8 cellular contexts compared by ENCODE assay signal in genomic region chr3:37862712-37863551, GRCh38. TPM values are rescaled to one million over a fixed set of nuclear protein-coding genes. Genes with fewer than 3 reads are reported as not detected.
A peak's percentile ranks its signal among the peaks of the same experiment; 100 is the strongest.
DNase-seq lines count a peak whose midpoint lies in the region; ATAC-seq and TF ChIP-seq lines count a peak whose summit lies in the region.

No MANE protein-coding gene starts in this region.

- H3K4me1 Mint-ChIP-seq in activated T-cell treated with anti-CD3 and anti-CD28 coated beads, Interleukin-2, amount 50 U/mL, for 72 hours (ENCODE audit: low read depth) = peaks cover 24% of the 10 kb centered on the region
- H3K4me1 Mint-ChIP-seq in activated naive CD8-positive, alpha-beta T cell treated with anti-CD3 and anti-CD28 coated beads, Interleukin-2, amount 10 ng/mL, durations not matched to agents 7 days and 5 days = peaks cover 12% of the 10 kb centered on the region

- H3K27ac ChIP-seq in sigmoid colon = peak overlapping the region; percentile 78 to 94 (median 88)

- intact Hi-C loops in sigmoid colon (cut with DNase I) = loop anchor here (1.0 kb wide), 1 partner anchor 7 kb away; no protein-coding TSS in a partner anchor

- H3K36me3 ChIP-seq in sigmoid colon = no peaks in the 10 kb centered on the region

- peaks cover 0 to 44% (median 33%) of the 10 kb centered on the region in 4 donors for H3K4me1 ChIP-seq in sigmoid colon

- ATAC-seq in activated T-cell treated with anti-CD3 and anti-CD28 coated beads, Interleukin-2, amount 50 U/mL, for 72 hours (replicated peaks in 1 of 2) = no peak
- no peak for ATAC-seq in activated naive CD8-positive, alpha-beta T cell treated with anti-CD3 and anti-CD28 coated beads, Interleukin-2, amount 10 ng/mL, durations not matched to agents 7 days and 5 days (ENCODE audit: low read depth)
- ATAC-seq in HG02852 (IDR thresholded peaks at IDR 0.05; ENCODE audit: unreplicated experiment) = no peak
- no peak for ATAC-seq in GM19351 (IDR thresholded peaks at IDR 0.05; ENCODE audit: unreplicated experiment)

- no peaks in the 10 kb centered on the region for H3K36me3 Mint-ChIP-seq in activated T-cell treated with anti-CD3 and anti-CD28 coated beads, Interleukin-2, amount 50 U/mL, for 72 hours (ENCODE audit: insufficient read depth in 2 of 2)
- no peaks in the 10 kb centered on the region for H3K36me3 Mint-ChIP-seq in activated naive CD8-positive, alpha-beta T cell treated with anti-CD3 and anti-CD28 coated beads, Interleukin-2, amount 10 ng/mL, durations not matched to agents 7 days and 5 days

- DNase-seq in activated T-cell treated with anti-CD3 and anti-CD28 coated beads, Interleukin-2, amount 50 U/mL, for 72 hours = no peak
- no peak for DNase-seq in activated T-cell treated with anti-CD3 and anti-CD28 coated beads for 4 hours
- DNase-seq in activated naive CD8-positive, alpha-beta T cell treated with anti-CD3 and anti-CD28 coated beads, Interleukin-2, amount 10 ng/mL, durations not matched to agents 7 days and 5 days = no peak
- DNase-seq in hippocampal formation (lab: John Stamatoyannopoulos, UW) = peak; percentile 40 to 47
- DNase-seq in sigmoid colon = peak; percentile 78
- DNase-seq in KBM-7 = no peak

- H3K27ac Mint-ChIP-seq in activated T-cell treated with anti-CD3 and anti-CD28 coated beads, Interleukin-2, amount 50 U/mL, for 72 hours = no peak overlapping the region
- no peak overlapping the region for H3K27ac Mint-ChIP-seq in activated naive CD8-positive, alpha-beta T cell treated with anti-CD3 and anti-CD28 coated beads, Interleukin-2, amount 10 ng/mL, durations not matched to agents 7 days and 5 days

- peak overlapping the region; percentile 81 to 83 for H3K4me3 Mint-ChIP-seq in activated T-cell treated with anti-CD3 and anti-CD28 coated beads, Interleukin-2, amount 50 U/mL, for 72 hours
- H3K4me3 Mint-ChIP-seq in activated naive CD8-positive, alpha-beta T cell treated with anti-CD3 and anti-CD28 coated beads, Interleukin-2, amount 10 ng/mL, durations not matched to agents 7 days and 5 days = peak overlapping the region; percentile 80

- H3K9me3 ChIP-seq in sigmoid colon = peaks cover 0 to 3% (median 0%) of the 10 kb centered on the region in 4 donors

- H3K27me3 Mint-ChIP-seq in activated T-cell treated with anti-CD3 and anti-CD28 coated beads, Interleukin-2, amount 50 U/mL, for 72 hours (ENCODE audit: low read depth) = peaks cover 8% of the 10 kb centered on the region
- peaks cover 60% of the 10 kb centered on the region for H3K27me3 Mint-ChIP-seq in activated naive CD8-positive, alpha-beta T cell treated with anti-CD3 and anti-CD28 coated beads, Interleukin-2, amount 10 ng/mL, durations not matched to agents 7 days and 5 days

- H3K27me3 ChIP-seq in sigmoid colon = no peaks in the 10 kb centered on the region

- in situ Hi-C loops in KBM-7 (cut with MboI; ENCODE audit: low pct_unique_long_range_greater_than_20kb, low sequenced_read_pairs) = no loop called here

- no peak for TF ChIP-seq CTCF in sigmoid colon (IDR thresholded peaks at IDR 0.05)

- peak overlapping the region; percentile 57 to 92 (median 83) for H3K4me3 ChIP-seq in sigmoid colon

- TF ChIP-seq EP300 in sigmoid colon (IDR thresholded peaks at IDR 0.05) = peak in 1 of 4 donors; percentile 52

- TF ChIP-seq POLR2A in sigmoid colon (IDR thresholded peaks at IDR 0.05) = peak in 1 of 2 donors; percentile 30

- H3K9me3 Mint-ChIP-seq in activated T-cell treated with anti-CD3 and anti-CD28 coated beads, Interleukin-2, amount 50 U/mL, for 72 hours = no peaks in the 10 kb centered on the region
- H3K9me3 Mint-ChIP-seq in activated naive CD8-positive, alpha-beta T cell treated with anti-CD3 and anti-CD28 coated beads, Interleukin-2, amount 10 ng/mL, durations not matched to agents 7 days and 5 days = no peaks in the 10 kb centered on the region

- POLR2A ChIA-PET in activated naive CD8-positive, alpha-beta T cell treated with anti-CD3 and anti-CD28 coated beads, Interleukin-2, amount 10 ng/mL, durations not matched to agents 7 days and 5 days (lab: Charles Lee) = no interaction called here

- WGBS in sigmoid colon, 2 donors = 18 to 40% methylated on average over 10 of the region's 10 CpGs

RNA-seq across cellular contexts. Expression of gene CTDSPL, which starts 1.3 kb away (rescaled TPM):
- total RNA-seq in activated T-cell treated with anti-CD3 and anti-CD28 coated beads, Interleukin-2, amount 50 U/mL, for 72 hours = 1 to 10 TPM; 6.3 to 7.0 TPM
- 1 to 10 TPM; 1.3 to 2.1 TPM for total RNA-seq in activated naive CD8-positive, alpha-beta T cell treated with anti-CD3 and anti-CD28 coated beads, Interleukin-2, amount 10 ng/mL, durations not matched to agents 7 days and 5 days
- total RNA-seq in sigmoid colon = 10 to 100 TPM; 46.3 to 69.1 (median 60.5) TPM
- 10 to 100 TPM; 19.1 to 22.8 (median 22.7) TPM for polyA plus RNA-seq in sigmoid colon

Comparison
In these comparisons a context has a peak if more than half of its experiments do, and no peak if none do; other contexts are left out.
1. DNase-seq: peak in hippocampal formation (2 of 2) and sigmoid colon (single experiment); none in activated T-cell treated with anti-CD3 and anti-CD28 coated beads, Interleukin-2, amount 50 U/mL, for 72 hours (0 of 2), activated T-cell treated with anti-CD3 and anti-CD28 coated beads for 4 hours (single experiment), activated naive CD8-positive, alpha-beta T cell treated with anti-CD3 and anti-CD28 coated beads, Interleukin-2, amount 10 ng/mL, durations not matched to agents 7 days and 5 days (single experiment) and KBM-7 (single experiment).
2. RNA of gene CTDSPL, which starts 1.3 kb away (total RNA-seq): 46.3 to 69.1 TPM in sigmoid colon; 6.3 to 7.0 TPM in activated T-cell treated with anti-CD3 and anti-CD28 coated beads, Interleukin-2, amount 50 U/mL, for 72 hours and 1.3 to 2.1 TPM in activated naive CD8-positive, alpha-beta T cell treated with anti-CD3 and anti-CD28 coated beads, Interleukin-2, amount 10 ng/mL, durations not matched to agents 7 days and 5 days; every median in the first group is over 4 times any median in the second.